In the genomic region with DNA sequence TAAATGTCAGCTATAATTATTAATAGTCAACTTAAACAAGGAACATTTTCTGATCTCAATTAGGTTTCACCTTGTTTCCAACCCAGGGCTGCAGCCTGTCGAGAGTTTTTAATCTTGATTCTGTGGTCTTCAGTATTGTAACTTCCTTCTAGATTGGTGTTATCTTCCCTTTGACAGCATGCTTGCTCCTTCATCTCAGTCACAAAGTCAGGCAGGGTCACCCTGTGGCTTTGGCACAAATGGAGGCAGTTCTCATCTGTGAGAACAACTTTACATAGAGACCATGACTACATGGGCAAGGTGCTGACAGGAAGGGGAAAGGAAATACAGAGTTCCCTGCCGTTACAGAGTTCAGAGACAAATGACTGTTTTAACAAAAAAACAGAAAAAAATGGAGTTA, we compare ENCODE assay signal across 1 cellular context.
TF ChIP-seq lines count a peak whose summit lies in the region.

No MANE protein-coding gene starts in this region.

TF ChIP-seq in K562, 482 proteins besides CTCF, POLR2A, EP300 and RAD21 (continued from another document and continues in another):
- TF ChIP-seq RBFOX2 (IDR thresholded peaks at IDR 0.05; ENCODE audit: low read depth, low read length), result no peak
- TF ChIP-seq, protein P1, sequence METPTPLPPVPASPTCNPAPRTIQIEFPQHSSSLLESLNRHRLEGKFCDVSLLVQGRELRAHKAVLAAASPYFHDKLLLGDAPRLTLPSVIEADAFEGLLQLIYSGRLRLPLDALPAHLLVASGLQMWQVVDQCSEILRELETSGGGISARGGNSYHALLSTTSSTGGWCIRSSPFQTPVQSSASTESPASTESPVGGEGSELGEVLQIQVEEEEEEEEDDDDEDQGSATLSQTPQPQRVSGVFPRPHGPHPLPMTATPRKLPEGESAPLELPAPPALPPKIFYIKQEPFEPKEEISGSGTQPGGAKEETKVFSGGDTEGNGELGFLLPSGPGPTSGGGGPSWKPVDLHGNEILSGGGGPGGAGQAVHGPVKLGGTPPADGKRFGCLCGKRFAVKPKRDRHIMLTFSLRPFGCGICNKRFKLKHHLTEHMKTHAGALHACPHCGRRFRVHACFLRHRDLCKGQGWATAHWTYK (CRISPR knock-in tag; IDR thresholded peaks at IDR 0.05), result no peak
- no peak for TF ChIP-seq CEBPG (CRISPR knock-in tag; IDR thresholded peaks at IDR 0.05)
- no peak for TF ChIP-seq CEBPG (tag; conservative IDR thresholded peaks at IDR 0.05 in 1 of 2, IDR thresholded peaks at IDR 0.05 in 1 of 2)
- no peak for TF ChIP-seq MCM5 (IDR thresholded peaks at IDR 0.05; ENCODE audit: low read depth)
- TF ChIP-seq ZNF561 (CRISPR knock-in tag; conservative IDR thresholded peaks at IDR 0.05), result no peak
- TF ChIP-seq KAT8 (IDR thresholded peaks at IDR 0.05; ENCODE audit: low read depth), result no peak
- no peak for TF ChIP-seq MAFF (IDR thresholded peaks at IDR 0.05; ENCODE audit: low read length)
- no peak for TF ChIP-seq ZFX (CRISPR knock-in tag; IDR thresholded peaks at IDR 0.05)
- TF ChIP-seq ZC3H8 (IDR thresholded peaks at IDR 0.05), result no peak
- no peak for TF ChIP-seq XRCC5 (IDR thresholded peaks at IDR 0.05; ENCODE audit: low read depth, low read length)
- TF ChIP-seq SMARCC2 (IDR thresholded peaks at IDR 0.05; ENCODE audit: low read depth), result peak; percentile 56; the same call in 1 of the 2 replicates
- TF ChIP-seq DPF2 (IDR thresholded peaks at IDR 0.05), result peak; percentile 86
- no peak for TF ChIP-seq ZNF589 (CRISPR knock-in tag; IDR thresholded peaks at IDR 0.05; ENCODE audit: low read depth)
- TF ChIP-seq, protein P2, sequence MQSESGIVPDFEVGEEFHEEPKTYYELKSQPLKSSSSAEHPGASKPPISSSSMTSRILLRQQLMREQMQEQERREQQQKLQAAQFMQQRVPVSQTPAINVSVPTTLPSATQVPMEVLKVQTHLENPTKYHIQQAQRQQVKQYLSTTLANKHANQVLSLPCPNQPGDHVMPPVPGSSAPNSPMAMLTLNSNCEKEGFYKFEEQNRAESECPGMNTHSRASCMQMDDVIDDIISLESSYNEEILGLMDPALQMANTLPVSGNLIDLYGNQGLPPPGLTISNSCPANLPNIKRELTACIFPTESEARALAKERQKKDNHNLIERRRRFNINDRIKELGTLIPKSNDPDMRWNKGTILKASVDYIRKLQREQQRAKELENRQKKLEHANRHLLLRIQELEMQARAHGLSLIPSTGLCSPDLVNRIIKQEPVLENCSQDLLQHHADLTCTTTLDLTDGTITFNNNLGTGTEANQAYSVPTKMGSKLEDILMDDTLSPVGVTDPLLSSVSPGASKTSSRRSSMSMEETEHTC (IDR thresholded peaks at IDR 0.05), result no peak
- TF ChIP-seq, protein P3, sequence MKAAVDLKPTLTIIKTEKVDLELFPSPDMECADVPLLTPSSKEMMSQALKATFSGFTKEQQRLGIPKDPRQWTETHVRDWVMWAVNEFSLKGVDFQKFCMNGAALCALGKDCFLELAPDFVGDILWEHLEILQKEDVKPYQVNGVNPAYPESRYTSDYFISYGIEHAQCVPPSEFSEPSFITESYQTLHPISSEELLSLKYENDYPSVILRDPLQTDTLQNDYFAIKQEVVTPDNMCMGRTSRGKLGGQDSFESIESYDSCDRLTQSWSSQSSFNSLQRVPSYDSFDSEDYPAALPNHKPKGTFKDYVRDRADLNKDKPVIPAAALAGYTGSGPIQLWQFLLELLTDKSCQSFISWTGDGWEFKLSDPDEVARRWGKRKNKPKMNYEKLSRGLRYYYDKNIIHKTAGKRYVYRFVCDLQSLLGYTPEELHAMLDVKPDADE (conservative IDR thresholded peaks at IDR 0.05; ENCODE audit: control insufficient read depth, low read depth, low read length), result no peak
- TF ChIP-seq FOXA1 (IDR thresholded peaks at IDR 0.05; ENCODE audit: borderline replicate concordance), result no peak
- TF ChIP-seq SRSF3 (IDR thresholded peaks at IDR 0.05; ENCODE audit: insufficient read depth, low read length), result no peak
- TF ChIP-seq NELFE (IDR thresholded peaks at IDR 0.05; ENCODE audit: insufficient read depth, insufficient read length), result no peak
- TF ChIP-seq KAT2B (IDR thresholded peaks at IDR 0.05; ENCODE audit: low read depth, low read length), result no peak
- TF ChIP-seq TBL1XR1 (IDR thresholded peaks at IDR 0.05; ENCODE audit: low read length in 2 of 2), result peak in 1 of 2 experiments; percentile 78; a peak in 1 of 4 replicates
- TF ChIP-seq GATAD2B (IDR thresholded peaks at IDR 0.05; ENCODE audit: borderline replicate concordance), result 0 out of 2 replicates have a peak, but pooled peaks have one; percentile 2
- TF ChIP-seq MAFG (tag; conservative IDR thresholded peaks at IDR 0.05), result no peak
- no peak for TF ChIP-seq NCOA4 (IDR thresholded peaks at IDR 0.05; ENCODE audit: partially characterized antibody)
- no peak for TF ChIP-seq MTA3 (IDR thresholded peaks at IDR 0.05; ENCODE audit: borderline replicate concordance)
- no peak; the same call in 1 of the 2 replicates for TF ChIP-seq THRAP3 (IDR thresholded peaks at IDR 0.05; ENCODE audit: borderline replicate concordance)
- TF ChIP-seq, protein P4, sequence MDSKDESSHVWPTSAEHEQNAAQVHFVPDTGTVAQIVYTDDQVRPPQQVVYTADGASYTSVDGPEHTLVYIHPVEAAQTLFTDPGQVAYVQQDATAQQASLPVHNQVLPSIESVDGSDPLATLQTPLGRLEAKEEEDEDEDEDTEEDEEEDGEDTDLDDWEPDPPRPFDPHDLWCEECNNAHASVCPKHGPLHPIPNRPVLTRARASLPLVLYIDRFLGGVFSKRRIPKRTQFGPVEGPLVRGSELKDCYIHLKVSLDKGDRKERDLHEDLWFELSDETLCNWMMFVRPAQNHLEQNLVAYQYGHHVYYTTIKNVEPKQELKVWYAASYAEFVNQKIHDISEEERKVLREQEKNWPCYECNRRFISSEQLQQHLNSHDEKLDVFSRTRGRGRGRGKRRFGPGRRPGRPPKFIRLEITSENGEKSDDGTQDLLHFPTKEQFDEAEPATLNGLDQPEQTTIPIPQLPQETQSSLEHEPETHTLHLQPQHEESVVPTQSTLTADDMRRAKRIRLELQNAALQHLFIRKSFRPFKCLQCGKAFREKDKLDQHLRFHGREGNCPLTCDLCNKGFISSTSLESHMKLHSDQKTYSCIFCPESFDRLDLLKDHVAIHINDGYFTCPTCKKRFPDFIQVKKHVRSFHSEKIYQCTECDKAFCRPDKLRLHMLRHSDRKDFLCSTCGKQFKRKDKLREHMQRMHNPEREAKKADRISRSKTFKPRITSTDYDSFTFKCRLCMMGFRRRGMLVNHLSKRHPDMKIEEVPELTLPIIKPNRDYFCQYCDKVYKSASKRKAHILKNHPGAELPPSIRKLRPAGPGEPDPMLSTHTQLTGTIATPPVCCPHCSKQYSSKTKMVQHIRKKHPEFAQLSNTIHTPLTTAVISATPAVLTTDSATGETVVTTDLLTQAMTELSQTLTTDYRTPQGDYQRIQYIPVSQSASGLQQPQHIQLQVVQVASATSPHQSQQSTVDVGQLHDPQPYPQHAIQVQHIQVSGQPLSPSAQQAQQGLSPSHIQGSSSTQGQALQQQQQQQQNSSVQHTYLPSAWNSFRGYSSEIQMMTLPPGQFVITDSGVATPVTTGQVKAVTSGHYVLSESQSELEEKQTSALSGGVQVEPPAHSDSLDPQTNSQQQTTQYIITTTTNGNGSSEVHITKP (IDR thresholded peaks at IDR 0.05; ENCODE audit: partially characterized antibody), result no peak
- TF ChIP-seq SP2 (IDR thresholded peaks at IDR 0.05; ENCODE audit: extremely low read depth, low read depth, low read length, poor library complexity, severe bottlenecking), result no peak
- TF ChIP-seq TEAD4 (IDR thresholded peaks at IDR 0.05; ENCODE audit: low read length), result peak; percentile 97
- TF ChIP-seq TEAD4 (CRISPR knock-in tag; IDR thresholded peaks at IDR 0.05; ENCODE audit: borderline replicate concordance), result no peak
- TF ChIP-seq, protein P5, sequence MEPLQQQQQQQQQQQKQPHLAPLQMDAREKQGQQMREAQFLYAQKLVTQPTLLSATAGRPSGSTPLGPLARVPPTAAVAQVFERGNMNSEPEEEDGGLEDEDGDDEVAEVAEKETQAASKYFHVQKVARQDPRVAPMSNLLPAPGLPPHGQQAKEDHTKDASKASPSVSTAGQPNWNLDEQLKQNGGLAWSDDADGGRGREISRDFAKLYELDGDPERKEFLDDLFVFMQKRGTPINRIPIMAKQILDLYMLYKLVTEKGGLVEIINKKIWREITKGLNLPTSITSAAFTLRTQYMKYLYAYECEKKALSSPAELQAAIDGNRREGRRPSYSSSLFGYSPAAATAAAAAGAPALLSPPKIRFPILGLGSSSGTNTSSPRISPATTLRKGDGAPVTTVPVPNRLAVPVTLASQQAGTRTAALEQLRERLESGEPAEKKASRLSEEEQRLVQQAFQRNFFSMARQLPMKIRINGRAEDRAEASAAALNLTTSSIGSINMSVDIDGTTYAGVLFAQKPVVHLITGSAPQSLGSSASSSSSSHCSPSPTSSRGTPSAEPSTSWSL (CRISPR knock-in tag; IDR thresholded peaks at IDR 0.05; ENCODE audit: borderline replicate concordance), result no peak
- TF ChIP-seq SMAD3 (CRISPR knock-in tag; conservative IDR thresholded peaks at IDR 0.05), result no peak
- TF ChIP-seq BRF1 (IDR thresholded peaks at IDR 0.05; ENCODE audit: borderline replicate concordance, extremely low read depth, insufficient read length), result no peak
- no peak for TF ChIP-seq GTF2E2 (tag; IDR thresholded peaks at IDR 0.05)
- no peak for TF ChIP-seq RFX7 (CRISPR knock-in tag; IDR thresholded peaks at IDR 0.05)
- TF ChIP-seq, protein P6, sequence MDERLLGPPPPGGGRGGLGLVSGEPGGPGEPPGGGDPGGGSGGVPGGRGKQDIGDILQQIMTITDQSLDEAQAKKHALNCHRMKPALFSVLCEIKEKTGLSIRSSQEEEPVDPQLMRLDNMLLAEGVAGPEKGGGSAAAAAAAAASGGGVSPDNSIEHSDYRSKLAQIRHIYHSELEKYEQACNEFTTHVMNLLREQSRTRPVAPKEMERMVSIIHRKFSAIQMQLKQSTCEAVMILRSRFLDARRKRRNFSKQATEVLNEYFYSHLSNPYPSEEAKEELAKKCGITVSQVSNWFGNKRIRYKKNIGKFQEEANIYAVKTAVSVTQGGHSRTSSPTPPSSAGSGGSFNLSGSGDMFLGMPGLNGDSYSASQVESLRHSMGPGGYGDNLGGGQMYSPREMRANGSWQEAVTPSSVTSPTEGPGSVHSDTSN (CRISPR knock-in tag; IDR thresholded peaks at IDR 0.05; ENCODE audit: low read depth), result no peak
- TF ChIP-seq, protein P6 (tag; conservative IDR thresholded peaks at IDR 0.05; ENCODE audit: low read depth), result peak; percentile 30; the same call in 1 of the 2 replicates
- peak in 1 of 3 experiments; percentile 54 for TF ChIP-seq YY1 (IDR thresholded peaks at IDR 0.05; ENCODE audit: borderline replicate concordance in 1 of 3, control insufficient read depth in 1 of 3, extremely low read depth in 1 of 3, insufficient read depth in 3 of 3, insufficient read length in 1 of 3, insufficient replicate concordance in 2 of 3, low read depth in 1 of 3, low read length in 2 of 3)
- no peak for TF ChIP-seq YBX1 (IDR thresholded peaks at IDR 0.05)
- TF ChIP-seq CBX1 (IDR thresholded peaks at IDR 0.05; ENCODE audit: low read depth), result no peak
- TF ChIP-seq DDX20 (tag; IDR thresholded peaks at IDR 0.05; ENCODE audit: low read depth), result no peak
- no peak for TF ChIP-seq CEBPB (tag; IDR thresholded peaks at IDR 0.05)
- TF ChIP-seq, protein P7, sequence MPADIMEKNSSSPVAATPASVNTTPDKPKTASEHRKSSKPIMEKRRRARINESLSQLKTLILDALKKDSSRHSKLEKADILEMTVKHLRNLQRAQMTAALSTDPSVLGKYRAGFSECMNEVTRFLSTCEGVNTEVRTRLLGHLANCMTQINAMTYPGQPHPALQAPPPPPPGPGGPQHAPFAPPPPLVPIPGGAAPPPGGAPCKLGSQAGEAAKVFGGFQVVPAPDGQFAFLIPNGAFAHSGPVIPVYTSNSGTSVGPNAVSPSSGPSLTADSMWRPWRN (IDR thresholded peaks at IDR 0.05; ENCODE audit: low read depth), result peak; percentile 97
- no peak; the same call in none of the 2 replicates for TF ChIP-seq ZNF766 (CRISPR knock-in tag; conservative IDR thresholded peaks at IDR 0.05)
- TF ChIP-seq RBM22 (IDR thresholded peaks at IDR 0.05; ENCODE audit: low read depth, low read length, poor library complexity, severe bottlenecking), result no peak
- TF ChIP-seq, protein P8, sequence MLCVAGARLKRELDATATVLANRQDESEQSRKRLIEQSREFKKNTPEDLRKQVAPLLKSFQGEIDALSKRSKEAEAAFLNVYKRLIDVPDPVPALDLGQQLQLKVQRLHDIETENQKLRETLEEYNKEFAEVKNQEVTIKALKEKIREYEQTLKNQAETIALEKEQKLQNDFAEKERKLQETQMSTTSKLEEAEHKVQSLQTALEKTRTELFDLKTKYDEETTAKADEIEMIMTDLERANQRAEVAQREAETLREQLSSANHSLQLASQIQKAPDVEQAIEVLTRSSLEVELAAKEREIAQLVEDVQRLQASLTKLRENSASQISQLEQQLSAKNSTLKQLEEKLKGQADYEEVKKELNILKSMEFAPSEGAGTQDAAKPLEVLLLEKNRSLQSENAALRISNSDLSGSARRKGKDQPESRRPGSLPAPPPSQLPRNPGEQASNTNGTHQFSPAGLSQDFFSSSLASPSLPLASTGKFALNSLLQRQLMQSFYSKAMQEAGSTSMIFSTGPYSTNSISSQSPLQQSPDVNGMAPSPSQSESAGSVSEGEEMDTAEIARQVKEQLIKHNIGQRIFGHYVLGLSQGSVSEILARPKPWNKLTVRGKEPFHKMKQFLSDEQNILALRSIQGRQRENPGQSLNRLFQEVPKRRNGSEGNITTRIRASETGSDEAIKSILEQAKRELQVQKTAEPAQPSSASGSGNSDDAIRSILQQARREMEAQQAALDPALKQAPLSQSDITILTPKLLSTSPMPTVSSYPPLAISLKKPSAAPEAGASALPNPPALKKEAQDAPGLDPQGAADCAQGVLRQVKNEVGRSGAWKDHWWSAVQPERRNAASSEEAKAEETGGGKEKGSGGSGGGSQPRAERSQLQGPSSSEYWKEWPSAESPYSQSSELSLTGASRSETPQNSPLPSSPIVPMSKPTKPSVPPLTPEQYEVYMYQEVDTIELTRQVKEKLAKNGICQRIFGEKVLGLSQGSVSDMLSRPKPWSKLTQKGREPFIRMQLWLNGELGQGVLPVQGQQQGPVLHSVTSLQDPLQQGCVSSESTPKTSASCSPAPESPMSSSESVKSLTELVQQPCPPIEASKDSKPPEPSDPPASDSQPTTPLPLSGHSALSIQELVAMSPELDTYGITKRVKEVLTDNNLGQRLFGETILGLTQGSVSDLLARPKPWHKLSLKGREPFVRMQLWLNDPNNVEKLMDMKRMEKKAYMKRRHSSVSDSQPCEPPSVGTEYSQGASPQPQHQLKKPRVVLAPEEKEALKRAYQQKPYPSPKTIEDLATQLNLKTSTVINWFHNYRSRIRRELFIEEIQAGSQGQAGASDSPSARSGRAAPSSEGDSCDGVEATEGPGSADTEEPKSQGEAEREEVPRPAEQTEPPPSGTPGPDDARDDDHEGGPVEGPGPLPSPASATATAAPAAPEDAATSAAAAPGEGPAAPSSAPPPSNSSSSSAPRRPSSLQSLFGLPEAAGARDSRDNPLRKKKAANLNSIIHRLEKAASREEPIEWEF (CRISPR knock-in tag; IDR thresholded peaks at IDR 0.05), result no peak
- peak; percentile 82 for TF ChIP-seq CCNT2 (IDR thresholded peaks at IDR 0.05; ENCODE audit: borderline replicate concordance, extremely low read depth, insufficient read length, low read depth, low read length)
- TF ChIP-seq ZNF146 (CRISPR knock-in tag; IDR thresholded peaks at IDR 0.05; ENCODE audit: unreplicated experiment), result no peak
